ENCODE assay signal across 8 cellular contexts in genomic region chr18:26133652-26134051, GRCh38. TPM values are rescaled to one million over a fixed set of nuclear protein-coding genes. Genes with fewer than 3 reads are reported as not detected.
DNase-seq lines count a peak whose midpoint lies in the region; ATAC-seq, FAIRE-seq and TF ChIP-seq lines count a peak whose summit lies in the region.

Gene PSMA8 (plus strand): TSS chr18:26133869. CDS start chr18:26133966, 97 bp downstream.

- H3K27ac ChIP-seq in gastrocnemius medialis (no peak within 1 kb of the TSS), PC-3 (ENCODE audit: low read length) (no peak within 1 kb of the TSS)

- H2AFZ ChIP-seq in PC-3 (ENCODE audit: low read length): no peak within 1 kb of the TSS

- no peaks in the 10 kb centered on the region for H4K20me1 ChIP-seq in PC-3 (ENCODE audit: low read length)

- peak; percentile 57 for DNase-seq in activated T-cell treated with anti-CD3 and anti-CD28 coated beads, Interleukin-2, amount 50 U/mL, for 4 hours
- peak; percentile 6 for DNase-seq in stimulated activated naive B cell treated with anti-CD40 and anti-IgM and Interleukin-4, amounts not matched to agents 10 μg/mL and 1 μg/mL and 100 μg/mL, for 72 hours
- no peak for DNase-seq in gastrocnemius medialis
- no peak for DNase-seq in foreskin fibroblast
- no peak for DNase-seq in PC-3
- DNase-seq in D721Med (ENCODE audit: insufficient read length, low spot score): no peak

- H3K36me3 ChIP-seq in gastrocnemius medialis: no peaks in the 10 kb centered on the region
- no peaks in the 10 kb centered on the region for H3K36me3 ChIP-seq in PC-3 (ENCODE audit: low read depth, low read length)

- peak within 1 kb of the TSS; percentile 20 for H3K27ac Mint-ChIP-seq in stimulated activated naive B cell treated with anti-CD40 and anti-IgM and Interleukin-4, amounts not matched to agents 10 μg/mL and 1 μg/mL and 100 μg/mL, for 72 hours

- TF ChIP-seq CTCF in gastrocnemius medialis (IDR thresholded peaks at IDR 0.05 in 4 of 5, conservative IDR thresholded peaks at IDR 0.05 in 1 of 5) (no peak), foreskin fibroblast (IDR thresholded peaks at IDR 0.05; ENCODE audit: low read depth, low read length) (no peak), PC-3 (conservative IDR thresholded peaks at IDR 0.05; ENCODE audit: low read depth, low read length) (no peak), D721Med (IDR thresholded peaks at IDR 0.05; ENCODE audit: insufficient read depth, missing control alignments) (no peak)

- intact Hi-C loops in gastrocnemius medialis (cut with DNase I; ENCODE audit: low total_unique reads): no loop called here
- intact Hi-C loops in PC-3 (cut with micrococcal nuclease): no loop called here

- no peaks in the 10 kb centered on the region for H3K4me1 Mint-ChIP-seq in activated T-cell treated with anti-CD3 and anti-CD28 coated beads, Interleukin-2, amount 50 U/mL, for 4 hours (ENCODE audit: low read depth)
- H3K4me1 Mint-ChIP-seq in stimulated activated naive B cell treated with anti-CD40 and anti-IgM and Interleukin-4, amounts not matched to agents 10 μg/mL and 1 μg/mL and 100 μg/mL, for 72 hours: peaks cover 2 to 5% of the 10 kb centered on the region in 2 donors

- TF ChIP-seq POLR2A in gastrocnemius medialis (IDR thresholded peaks at IDR 0.05): no peak

- CTCF ChIA-PET in PC-3 (lab: Charles Lee): no interaction called here

- H3K4me1 ChIP-seq in gastrocnemius medialis (peaks cover 0 to 5% of the 10 kb centered on the region in 2 donors), PC-3 (ENCODE audit: insufficient read depth, low read length) (no peaks in the 10 kb centered on the region)

- in situ Hi-C loops in gastrocnemius medialis (cut with MboI; ENCODE audit: low sequenced_read_pairs in 4 of 4): no loop called here

- H3K9ac ChIP-seq in PC-3 (ENCODE audit: low read length): no peak within 1 kb of the TSS

- H3K27me3 Mint-ChIP-seq in activated T-cell treated with anti-CD3 and anti-CD28 coated beads, Interleukin-2, amount 50 U/mL, for 4 hours (ENCODE audit: low read depth): no peaks in the 10 kb centered on the region
- H3K27me3 Mint-ChIP-seq in stimulated activated naive B cell treated with anti-CD40 and anti-IgM and Interleukin-4, amounts not matched to agents 10 μg/mL and 1 μg/mL and 100 μg/mL, for 72 hours: no peaks in the 10 kb centered on the region

- H3K9me3 Mint-ChIP-seq in activated T-cell treated with anti-CD3 and anti-CD28 coated beads, Interleukin-2, amount 50 U/mL, for 4 hours: no peaks in the 10 kb centered on the region
- no peaks in the 10 kb centered on the region for H3K9me3 Mint-ChIP-seq in stimulated activated naive B cell treated with anti-CD40 and anti-IgM and Interleukin-4, amounts not matched to agents 10 μg/mL and 1 μg/mL and 100 μg/mL, for 72 hours

- peak; percentile 71 for ATAC-seq in HG03439 (IDR thresholded peaks at IDR 0.05; ENCODE audit: unreplicated experiment)
- peak; percentile 74 to 95 for ATAC-seq in activated T-cell treated with anti-CD3 and anti-CD28 coated beads, Interleukin-2, amount 50 U/mL, for 4 hours
- ATAC-seq in stimulated activated naive B cell treated with anti-CD40 and anti-IgM and Interleukin-4, amounts not matched to agents 10 μg/mL and 1 μg/mL and 100 μg/mL, for 72 hours (replicated peaks): peak; percentile 58 to 74
- ATAC-seq in gastrocnemius medialis: no peak
- no peak for ATAC-seq in PC-3

- H3K79me2 ChIP-seq in PC-3 (ENCODE audit: low read length): no peaks in the 10 kb centered on the region

- BruUV-seq in PC-3 (replicated peaks; lab: Mats Ljungman, UMichigan): no TSS peak

- H3F3A ChIP-seq in PC-3 (ENCODE audit: low read length, unreplicated experiment): no peaks in the 10 kb centered on the region

- no peaks in the 10 kb centered on the region for H3K9me3 ChIP-seq in iPS-18c (ENCODE audit: control insufficient read depth, insufficient read depth, low read length)
- no peaks in the 10 kb centered on the region for H3K9me3 ChIP-seq in gastrocnemius medialis
- no peaks in the 10 kb centered on the region for H3K9me3 ChIP-seq in PC-3 (ENCODE audit: low read length)

- FAIRE-seq in D721Med (lab: Jason Lieb, UNC): no peak

- POLR2A ChIA-PET in PC-3 (lab: Charles Lee; ENCODE audit: unreplicated experiment): interaction anchor here (0.5 kb wide), 1 partner anchor 1180 kb away, joined by 3 read pairs; no protein-coding TSS in a partner anchor

- H3K27me3 ChIP-seq in gastrocnemius medialis: no peaks in the 10 kb centered on the region
- H3K27me3 ChIP-seq in PC-3 (ENCODE audit: low read length): peaks cover 51% of the 10 kb centered on the region

- H3K4me3 Mint-ChIP-seq in activated T-cell treated with anti-CD3 and anti-CD28 coated beads, Interleukin-2, amount 50 U/mL, for 4 hours: peak within 1 kb of the TSS; percentile 77
- peak within 1 kb of the TSS; percentile 60 to 73 for H3K4me3 Mint-ChIP-seq in stimulated activated naive B cell treated with anti-CD40 and anti-IgM and Interleukin-4, amounts not matched to agents 10 μg/mL and 1 μg/mL and 100 μg/mL, for 72 hours

- no peaks in the 10 kb centered on the region for H3K9me2 ChIP-seq in PC-3 (replicated peaks; ENCODE audit: low read length)

- no peaks in the 10 kb centered on the region for H3K36me3 Mint-ChIP-seq in activated T-cell treated with anti-CD3 and anti-CD28 coated beads, Interleukin-2, amount 50 U/mL, for 4 hours (ENCODE audit: insufficient read depth)
- H3K36me3 Mint-ChIP-seq in stimulated activated naive B cell treated with anti-CD40 and anti-IgM and Interleukin-4, amounts not matched to agents 10 μg/mL and 1 μg/mL and 100 μg/mL, for 72 hours: no peaks in the 10 kb centered on the region

- no peak within 1 kb of the TSS for H3K4me2 ChIP-seq in PC-3 (ENCODE audit: low read length)

- peak within 1 kb of the TSS; percentile 4; the same call in 1 of the 2 replicates for H3K4me3 ChIP-seq in iPS-18c (ENCODE audit: insufficient read depth, low read depth, low read length)
- H3K4me3 ChIP-seq in gastrocnemius medialis: no peak within 1 kb of the TSS
- H3K4me3 ChIP-seq in foreskin fibroblast (ENCODE audit: low read depth in 1 of 2, low read length in 2 of 2): no peak within 1 kb of the TSS
- H3K4me3 ChIP-seq in PC-3 (ENCODE audit: low read length): no peak within 1 kb of the TSS

RNA-seq across cellular contexts. Expression of gene PSMA8, which starts in this region (rescaled TPM):
- total RNA-seq in activated T-cell treated with anti-CD3 and anti-CD28 coated beads, Interleukin-2, amount 50 U/mL, for 4 hours: 1 to 10 TPM in 2 of 3 donors, under 1 TPM in 1; 0.87 to 2.1 (median 1.0) TPM
- total RNA-seq in gastrocnemius medialis (not detected), PC-3 (2014; rRNA removed) (not detected in 2 replicates)

Comparison
In these comparisons a context has a peak if more than half of its experiments do, and no peak if none do; other contexts are left out.
1. ATAC-seq: peak in HG03439 (single experiment), activated T-cell treated with anti-CD3 and anti-CD28 coated beads, Interleukin-2, amount 50 U/mL, for 4 hours (2 of 2) and stimulated activated naive B cell treated with anti-CD40 and anti-IgM and Interleukin-4, amounts not matched to agents 10 μg/mL and 1 μg/mL and 100 μg/mL, for 72 hours (2 of 2); none in gastrocnemius medialis (0 of 2) and PC-3 (single experiment).
2. DNase-seq: peak in activated T-cell treated with anti-CD3 and anti-CD28 coated beads, Interleukin-2, amount 50 U/mL, for 4 hours (single experiment) and stimulated activated naive B cell treated with anti-CD40 and anti-IgM and Interleukin-4, amounts not matched to agents 10 μg/mL and 1 μg/mL and 100 μg/mL, for 72 hours (single experiment); none in gastrocnemius medialis (0 of 2), foreskin fibroblast (0 of 2), PC-3 (single experiment) and D721Med (single experiment).